In the genomic region with DNA sequence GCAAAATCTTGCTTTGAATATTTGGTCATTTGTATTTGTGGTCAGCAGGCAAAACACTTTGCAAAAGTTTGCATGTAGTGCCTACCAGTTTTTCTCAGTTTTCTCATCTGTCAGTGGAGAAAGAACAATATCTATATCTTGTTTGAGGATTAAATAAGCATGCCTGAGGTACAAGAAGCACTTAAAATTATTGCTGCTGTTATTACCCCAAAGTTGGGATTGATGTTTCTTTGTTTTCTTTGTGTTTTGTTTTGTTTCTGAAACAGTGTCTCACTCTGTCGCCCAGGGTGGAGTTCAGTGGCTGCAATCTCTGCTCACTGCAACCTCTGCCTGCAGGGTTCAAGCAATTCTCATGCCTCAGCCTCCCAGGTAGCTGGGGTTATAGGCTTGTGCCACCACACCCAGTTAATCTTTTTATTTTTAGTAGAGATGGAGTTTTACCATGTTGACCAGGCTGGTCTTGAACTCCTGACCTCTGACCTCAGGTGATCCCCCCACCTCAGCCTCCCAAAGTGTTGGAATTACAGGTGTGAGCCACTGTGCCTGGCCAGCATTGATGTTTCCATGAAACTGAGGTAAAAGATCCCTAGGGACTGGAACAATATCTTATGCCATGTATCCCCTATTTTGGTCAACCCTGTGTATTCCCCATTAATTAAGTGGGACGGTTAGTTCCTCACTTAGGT, we compare ENCODE assay signal across 1 cellular context.
TF ChIP-seq lines count a peak whose summit lies in the region.

No MANE protein-coding gene starts in this region.

TF ChIP-seq in GM23338, 12 proteins besides CTCF, POLR2A, EP300 and RAD21:
- TF ChIP-seq, protein P1, sequence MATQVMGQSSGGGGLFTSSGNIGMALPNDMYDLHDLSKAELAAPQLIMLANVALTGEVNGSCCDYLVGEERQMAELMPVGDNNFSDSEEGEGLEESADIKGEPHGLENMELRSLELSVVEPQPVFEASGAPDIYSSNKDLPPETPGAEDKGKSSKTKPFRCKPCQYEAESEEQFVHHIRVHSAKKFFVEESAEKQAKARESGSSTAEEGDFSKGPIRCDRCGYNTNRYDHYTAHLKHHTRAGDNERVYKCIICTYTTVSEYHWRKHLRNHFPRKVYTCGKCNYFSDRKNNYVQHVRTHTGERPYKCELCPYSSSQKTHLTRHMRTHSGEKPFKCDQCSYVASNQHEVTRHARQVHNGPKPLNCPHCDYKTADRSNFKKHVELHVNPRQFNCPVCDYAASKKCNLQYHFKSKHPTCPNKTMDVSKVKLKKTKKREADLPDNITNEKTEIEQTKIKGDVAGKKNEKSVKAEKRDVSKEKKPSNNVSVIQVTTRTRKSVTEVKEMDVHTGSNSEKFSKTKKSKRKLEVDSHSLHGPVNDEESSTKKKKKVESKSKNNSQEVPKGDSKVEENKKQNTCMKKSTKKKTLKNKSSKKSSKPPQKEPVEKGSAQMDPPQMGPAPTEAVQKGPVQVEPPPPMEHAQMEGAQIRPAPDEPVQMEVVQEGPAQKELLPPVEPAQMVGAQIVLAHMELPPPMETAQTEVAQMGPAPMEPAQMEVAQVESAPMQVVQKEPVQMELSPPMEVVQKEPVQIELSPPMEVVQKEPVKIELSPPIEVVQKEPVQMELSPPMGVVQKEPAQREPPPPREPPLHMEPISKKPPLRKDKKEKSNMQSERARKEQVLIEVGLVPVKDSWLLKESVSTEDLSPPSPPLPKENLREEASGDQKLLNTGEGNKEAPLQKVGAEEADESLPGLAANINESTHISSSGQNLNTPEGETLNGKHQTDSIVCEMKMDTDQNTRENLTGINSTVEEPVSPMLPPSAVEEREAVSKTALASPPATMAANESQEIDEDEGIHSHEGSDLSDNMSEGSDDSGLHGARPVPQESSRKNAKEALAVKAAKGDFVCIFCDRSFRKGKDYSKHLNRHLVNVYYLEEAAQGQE (IDR thresholded peaks at IDR 0.05; ENCODE audit: unreplicated experiment), result no peak
- TF ChIP-seq STAT1 (IDR thresholded peaks at IDR 0.05; ENCODE audit: unreplicated experiment) (no peak), EZH2phosphoT487 (IDR thresholded peaks at IDR 0.05; ENCODE audit: unreplicated experiment) (no peak), ZNF331 (CRISPR knock-in tag; IDR thresholded peaks at IDR 0.05; ENCODE audit: low read depth) (no peak), CREB1 (CRISPR knock-in tag; IDR thresholded peaks at IDR 0.05; ENCODE audit: low read depth) (no peak)
- TF ChIP-seq, protein P2, sequence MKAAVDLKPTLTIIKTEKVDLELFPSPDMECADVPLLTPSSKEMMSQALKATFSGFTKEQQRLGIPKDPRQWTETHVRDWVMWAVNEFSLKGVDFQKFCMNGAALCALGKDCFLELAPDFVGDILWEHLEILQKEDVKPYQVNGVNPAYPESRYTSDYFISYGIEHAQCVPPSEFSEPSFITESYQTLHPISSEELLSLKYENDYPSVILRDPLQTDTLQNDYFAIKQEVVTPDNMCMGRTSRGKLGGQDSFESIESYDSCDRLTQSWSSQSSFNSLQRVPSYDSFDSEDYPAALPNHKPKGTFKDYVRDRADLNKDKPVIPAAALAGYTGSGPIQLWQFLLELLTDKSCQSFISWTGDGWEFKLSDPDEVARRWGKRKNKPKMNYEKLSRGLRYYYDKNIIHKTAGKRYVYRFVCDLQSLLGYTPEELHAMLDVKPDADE (IDR thresholded peaks at IDR 0.05), result no peak
- TF ChIP-seq, protein P3, sequence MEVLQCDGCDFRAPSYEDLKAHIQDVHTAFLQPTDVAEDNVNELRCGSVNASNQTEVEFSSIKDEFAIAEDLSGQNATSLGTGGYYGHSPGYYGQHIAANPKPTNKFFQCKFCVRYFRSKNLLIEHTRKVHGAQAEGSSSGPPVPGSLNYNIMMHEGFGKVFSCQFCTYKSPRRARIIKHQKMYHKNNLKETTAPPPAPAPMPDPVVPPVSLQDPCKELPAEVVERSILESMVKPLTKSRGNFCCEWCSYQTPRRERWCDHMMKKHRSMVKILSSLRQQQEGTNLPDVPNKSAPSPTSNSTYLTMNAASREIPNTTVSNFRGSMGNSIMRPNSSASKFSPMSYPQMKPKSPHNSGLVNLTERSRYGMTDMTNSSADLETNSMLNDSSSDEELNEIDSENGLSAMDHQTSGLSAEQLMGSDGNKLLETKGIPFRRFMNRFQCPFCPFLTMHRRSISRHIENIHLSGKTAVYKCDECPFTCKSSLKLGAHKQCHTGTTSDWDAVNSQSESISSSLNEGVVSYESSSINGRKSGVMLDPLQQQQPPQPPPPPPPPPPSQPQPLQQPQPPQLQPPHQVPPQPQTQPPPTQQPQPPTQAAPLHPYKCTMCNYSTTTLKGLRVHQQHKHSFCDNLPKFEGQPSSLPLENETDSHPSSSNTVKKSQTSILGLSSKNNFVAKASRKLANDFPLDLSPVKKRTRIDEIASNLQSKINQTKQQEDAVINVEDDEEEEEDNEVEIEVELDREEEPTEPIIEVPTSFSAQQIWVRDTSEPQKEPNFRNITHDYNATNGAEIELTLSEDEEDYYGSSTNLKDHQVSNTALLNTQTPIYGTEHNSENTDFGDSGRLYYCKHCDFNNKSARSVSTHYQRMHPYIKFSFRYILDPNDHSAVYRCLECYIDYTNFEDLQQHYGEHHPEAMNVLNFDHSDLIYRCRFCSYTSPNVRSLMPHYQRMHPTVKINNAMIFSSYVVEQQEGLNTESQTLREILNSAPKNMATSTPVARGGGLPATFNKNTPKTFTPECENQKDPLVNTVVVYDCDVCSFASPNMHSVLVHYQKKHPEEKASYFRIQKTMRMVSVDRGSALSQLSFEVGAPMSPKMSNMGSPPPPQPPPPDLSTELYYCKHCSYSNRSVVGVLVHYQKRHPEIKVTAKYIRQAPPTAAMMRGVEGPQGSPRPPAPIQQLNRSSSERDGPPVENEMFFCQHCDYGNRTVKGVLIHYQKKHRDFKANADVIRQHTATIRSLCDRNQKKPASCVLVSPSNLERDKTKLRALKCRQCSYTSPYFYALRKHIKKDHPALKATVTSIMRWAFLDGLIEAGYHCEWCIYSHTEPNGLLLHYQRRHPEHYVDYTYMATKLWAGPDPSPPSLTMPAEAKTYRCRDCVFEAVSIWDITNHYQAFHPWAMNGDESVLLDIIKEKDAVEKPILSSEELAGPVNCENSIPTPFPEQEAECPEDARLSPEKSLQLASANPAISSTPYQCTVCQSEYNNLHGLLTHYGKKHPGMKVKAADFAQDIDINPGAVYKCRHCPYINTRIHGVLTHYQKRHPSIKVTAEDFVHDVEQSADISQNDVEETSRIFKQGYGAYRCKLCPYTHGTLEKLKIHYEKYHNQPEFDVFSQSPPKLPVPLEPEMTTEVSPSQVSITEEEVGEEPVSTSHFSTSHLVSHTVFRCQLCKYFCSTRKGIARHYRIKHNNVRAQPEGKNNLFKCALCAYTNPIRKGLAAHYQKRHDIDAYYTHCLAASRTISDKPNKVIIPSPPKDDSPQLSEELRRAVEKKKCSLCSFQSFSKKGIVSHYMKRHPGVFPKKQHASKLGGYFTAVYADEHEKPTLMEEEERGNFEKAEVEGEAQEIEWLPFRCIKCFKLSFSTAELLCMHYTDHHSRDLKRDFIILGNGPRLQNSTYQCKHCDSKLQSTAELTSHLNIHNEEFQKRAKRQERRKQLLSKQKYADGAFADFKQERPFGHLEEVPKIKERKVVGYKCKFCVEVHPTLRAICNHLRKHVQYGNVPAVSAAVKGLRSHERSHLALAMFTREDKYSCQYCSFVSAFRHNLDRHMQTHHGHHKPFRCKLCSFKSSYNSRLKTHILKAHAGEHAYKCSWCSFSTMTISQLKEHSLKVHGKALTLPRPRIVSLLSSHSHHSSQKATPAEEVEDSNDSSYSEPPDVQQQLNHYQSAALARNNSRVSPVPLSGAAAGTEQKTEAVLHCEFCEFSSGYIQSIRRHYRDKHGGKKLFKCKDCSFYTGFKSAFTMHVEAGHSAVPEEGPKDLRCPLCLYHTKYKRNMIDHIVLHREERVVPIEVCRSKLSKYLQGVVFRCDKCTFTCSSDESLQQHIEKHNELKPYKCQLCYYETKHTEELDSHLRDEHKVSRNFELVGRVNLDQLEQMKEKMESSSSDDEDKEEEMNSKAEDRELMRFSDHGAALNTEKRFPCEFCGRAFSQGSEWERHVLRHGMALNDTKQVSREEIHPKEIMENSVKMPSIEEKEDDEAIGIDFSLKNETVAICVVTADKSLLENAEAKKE (CRISPR knock-in tag; IDR thresholded peaks at IDR 0.05), result no peak
